In the genomic region with DNA sequence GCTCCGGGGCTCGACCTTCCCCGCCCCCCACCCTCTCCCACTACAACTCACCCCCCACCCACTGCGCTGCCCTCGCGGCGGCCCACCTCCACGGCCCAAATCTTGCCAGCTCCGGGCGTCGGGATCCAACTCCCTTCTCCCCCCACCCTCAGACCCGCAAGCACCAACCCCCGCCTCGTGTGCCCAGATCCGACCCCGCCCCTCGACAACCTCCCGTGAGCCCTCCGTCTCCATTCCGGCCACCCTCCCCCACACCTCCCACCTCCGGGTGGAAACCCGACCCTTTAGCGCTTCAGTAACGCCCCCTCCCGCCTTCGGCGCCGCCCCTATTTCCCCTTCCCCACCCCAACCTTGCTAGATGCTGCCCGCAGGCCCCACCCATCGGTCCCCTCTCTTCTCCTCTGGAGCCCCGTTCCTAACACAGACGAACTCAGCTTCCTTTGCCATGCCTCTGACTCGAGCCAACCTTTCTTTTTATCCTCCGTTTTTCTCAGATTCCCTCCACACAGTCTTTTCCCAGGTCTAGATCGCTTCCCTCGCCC, we compare ENCODE assay signal across 7 cellular contexts. TPM values are rescaled to one million over a fixed set of nuclear protein-coding genes. Genes with fewer than 3 reads are reported as not detected.
DNase-seq lines count a peak whose midpoint lies in the region; ATAC-seq and TF ChIP-seq lines count a peak whose summit lies in the region.

No MANE protein-coding gene starts in this region.

- no peak for TF ChIP-seq CTCF in kidney epithelial cell (IDR thresholded peaks at IDR 0.05; ENCODE audit: insufficient read depth, low read length, poor library complexity, severe bottlenecking)

- peak overlapping the region; percentile 89 for H3K4me3 Mint-ChIP-seq in central memory CD8-positive, alpha-beta T cell

- peaks cover 3% of the 10 kb centered on the region for H3K36me3 ChIP-seq in kidney epithelial cell (ENCODE audit: control insufficient read depth, insufficient read depth, low read length)

- H3K4me1 Mint-ChIP-seq in central memory CD8-positive, alpha-beta T cell = peaks cover 58% of the 10 kb centered on the region

- peak overlapping the region; percentile 93 for H3K4me3 ChIP-seq in kidney epithelial cell (ENCODE audit: low read depth, low read length)

- no peaks in the 10 kb centered on the region for H3K27me3 ChIP-seq in kidney epithelial cell (ENCODE audit: control insufficient read depth, insufficient read depth, low read length)

- no peaks in the 10 kb centered on the region for H3K9me3 Mint-ChIP-seq in central memory CD8-positive, alpha-beta T cell

- no peaks in the 10 kb centered on the region for H3K27me3 Mint-ChIP-seq in central memory CD8-positive, alpha-beta T cell

- H3K36me3 Mint-ChIP-seq in central memory CD8-positive, alpha-beta T cell (ENCODE audit: insufficient read depth) = peaks cover 31% of the 10 kb centered on the region

- ATAC-seq in GM18511 (IDR thresholded peaks at IDR 0.05; ENCODE audit: unreplicated experiment) (peak; percentile 38), HG03064 (IDR thresholded peaks at IDR 0.05; ENCODE audit: low read depth, unreplicated experiment) (peak; percentile 40)
- peak; percentile 57 to 58 for ATAC-seq in activated CD4-positive, CD25-positive, alpha-beta regulatory T cell treated with anti-CD3 and anti-CD28 coated beads, Interleukin-2, amount 50 U/mL, for 24 hours
- ATAC-seq in central memory CD8-positive, alpha-beta T cell (replicated peaks; ENCODE audit: extremely low read depth, poor library complexity, severe bottlenecking) = peak; percentile 40

- DNase-seq in NCI-H2227 (lab: John Stamatoyannopoulos, UW; ENCODE audit: unreplicated experiment) (peak; percentile 88), kidney epithelial cell (ENCODE audit: low read depth) (peak; percentile 41)
- peak; percentile 54 to 59 for DNase-seq in central memory CD8-positive, alpha-beta T cell (ENCODE audit: low spot score in 2 of 2)
- DNase-seq in stimulated activated CD4-positive, alpha-beta T cell treated with anti-CD3 and anti-CD28 coated beads, Interleukin-15, amount 100 ng/mL, for 48 hours (ENCODE audit: low read depth in 2 of 2) = peak; percentile 83 to 87

- peak overlapping the region; percentile 89 for H3K27ac Mint-ChIP-seq in central memory CD8-positive, alpha-beta T cell (ENCODE audit: low read depth)

RNA-seq across cellular contexts. Expression of a gene that starts 0.7 kb away (rescaled TPM):
- total RNA-seq in kidney epithelial cell = 118 and 119 TPM in 2 replicates

RNA-seq across cellular contexts. Expression of a gene that starts 16.3 kb away (rescaled TPM):
- total RNA-seq in kidney epithelial cell = 45.9 and 71.1 TPM in 2 replicates

RNA-seq across cellular contexts. Expression of a gene that starts 35.7 kb away (rescaled TPM):
- total RNA-seq in kidney epithelial cell = 114 and 142 TPM in 2 replicates

RNA-seq across cellular contexts. Expression of a gene that starts 59.5 kb away (rescaled TPM):
- not detected in 2 replicates for total RNA-seq in kidney epithelial cell

Comparison
In these comparisons a context has a peak if more than half of its experiments do, and no peak if none do; other contexts are left out.
1. Peak in every context shown above with its lines: DNase-seq, ATAC-seq and H3K4me3 ChIP-seq.